In genomic region chrX:37905436-37906147, GRCh38 we compare ENCODE assay signal across 8 cellular contexts. TPM values are rescaled to one million over a fixed set of nuclear protein-coding genes. Genes with fewer than 3 reads are reported as not detected.
A peak's percentile ranks its signal among the peaks of the same experiment; 100 is the strongest.
DNase-seq lines count a peak whose midpoint lies in the region; ATAC-seq and TF ChIP-seq lines count a peak whose summit lies in the region.

No MANE protein-coding gene starts in this region.

- no peak for TF ChIP-seq CTCF in glutamatergic neuron (IDR thresholded peaks at IDR 0.05; ENCODE audit: partially characterized antibody, unreplicated experiment)

- intact Hi-C loops in Right ventricle myocardium superior (cut with DNase I) (no loop called here), cardiac septum (cut with DNase I) (loop anchor here (10.0 kb wide), 1 partner anchor 151 kb away; no protein-coding TSS in a partner anchor)

- H3K36me3 Mint-ChIP-seq in glutamatergic neuron (ENCODE audit: unreplicated experiment), result no peaks in the 10 kb centered on the region

- peak overlapping the region; percentile 78 for H3K4me3 Mint-ChIP-seq in glutamatergic neuron (ENCODE audit: unreplicated experiment)

- ATAC-seq in Right ventricle myocardium superior (ENCODE audit: poor library complexity), result peak; percentile 38
- no peak for ATAC-seq in GM21447 (IDR thresholded peaks at IDR 0.05; ENCODE audit: unreplicated experiment)
- ATAC-seq in HG02571 (IDR thresholded peaks at IDR 0.05; ENCODE audit: unreplicated experiment), result no peak

- peaks cover 5% of the 10 kb centered on the region for H3K27me3 Mint-ChIP-seq in glutamatergic neuron (ENCODE audit: unreplicated experiment)

- no peaks in the 10 kb centered on the region for H3K9me3 Mint-ChIP-seq in glutamatergic neuron (ENCODE audit: unreplicated experiment)

- H3K27ac Mint-ChIP-seq in glutamatergic neuron (ENCODE audit: unreplicated experiment), result no peak overlapping the region

- peaks cover 1% of the 10 kb centered on the region for H3K4me1 Mint-ChIP-seq in glutamatergic neuron (ENCODE audit: low read depth, unreplicated experiment)

- DNase-seq in Right ventricle myocardium superior, result no peak
- no peak for DNase-seq in cardiac septum (ENCODE audit: low spot score)
- peak; percentile 17 for DNase-seq in T1000 (lab: John Stamatoyannopoulos, UW)
- peak; percentile 38 for DNase-seq in glutamatergic neuron
- DNase-seq in stimulated activated CD4-positive, alpha-beta T cell treated with anti-CD3 and anti-CD28 coated beads, Interleukin-15, amount 100 ng/mL, for 24 hours, result peak; percentile 7
- no peak for DNase-seq in midbrain (lab: John Stamatoyannopoulos, UW)

RNA-seq across cellular contexts. Expression of gene DYNLT3, which starts 58.2 kb away (rescaled TPM):
- total RNA-seq in Right ventricle myocardium superior (13.6 TPM), cardiac septum (37.6 TPM), glutamatergic neuron (ENCODE audit: unreplicated experiment) (13.4 TPM)

Comparison
In these comparisons a context has a peak if more than half of its experiments do, and no peak if none do; other contexts are left out.
1. DNase-seq: peak in T1000 (single experiment), glutamatergic neuron (single experiment) and stimulated activated CD4-positive, alpha-beta T cell treated with anti-CD3 and anti-CD28 coated beads, Interleukin-15, amount 100 ng/mL, for 24 hours (single experiment); none in Right ventricle myocardium superior (single experiment), cardiac septum (single experiment) and midbrain (single experiment).